1 cellular context compared by ENCODE assay signal in genomic region chr6:49524541-49524940, GRCh38.
TF ChIP-seq lines count a peak whose summit lies in the region.

No MANE protein-coding gene starts in this region.

TF ChIP-seq in HepG2, 621 proteins besides CTCF, POLR2A, EP300 and RAD21 (continued from another document):
- no peak for TF ChIP-seq REST (IDR thresholded peaks at IDR 0.05; ENCODE audit: borderline replicate concordance in 1 of 2, low read depth in 1 of 2, low read length in 2 of 2)
- 0 out of 2 replicates have a peak, but pooled peaks have one; percentile 27 for TF ChIP-seq POGZ (CRISPR knock-in tag; IDR thresholded peaks at IDR 0.05)
- TF ChIP-seq ZNF18 (CRISPR knock-in tag; IDR thresholded peaks at IDR 0.05; ENCODE audit: insufficient replicate concordance) = peak; percentile 8
- TF ChIP-seq ARID5B (CRISPR knock-in tag; IDR thresholded peaks at IDR 0.05) = 0 out of 2 replicates have a peak, but pooled peaks have one; percentile 10
